Comparison of ENCODE assay signal across 1 cellular context in the genomic region with DNA sequence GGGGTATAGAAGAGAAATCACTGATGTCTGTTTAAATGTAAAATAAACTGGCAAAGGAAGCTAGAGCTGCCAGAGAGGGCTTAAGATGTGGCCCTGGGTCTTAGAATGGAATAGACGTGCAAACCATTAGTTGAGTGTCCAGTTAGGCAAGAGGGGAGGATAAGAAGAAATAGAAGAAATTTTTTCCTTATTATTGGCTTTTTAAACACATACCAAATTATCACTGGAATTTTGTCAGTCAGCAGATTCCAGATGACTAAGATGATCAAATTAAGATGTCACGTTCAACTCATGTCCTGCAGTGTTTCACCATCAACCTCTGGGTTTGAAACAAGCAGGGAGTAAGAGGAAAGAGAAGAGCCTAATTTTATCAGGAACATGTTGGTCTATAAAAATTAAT.
A peak's percentile ranks its signal among the peaks of the same experiment; 100 is the strongest.
TF ChIP-seq lines count a peak whose summit lies in the region.

No MANE protein-coding gene starts in this region.

TF ChIP-seq in HepG2, 621 proteins besides CTCF, POLR2A, EP300 and RAD21 (continued from another document):
- TF ChIP-seq, protein P1, sequence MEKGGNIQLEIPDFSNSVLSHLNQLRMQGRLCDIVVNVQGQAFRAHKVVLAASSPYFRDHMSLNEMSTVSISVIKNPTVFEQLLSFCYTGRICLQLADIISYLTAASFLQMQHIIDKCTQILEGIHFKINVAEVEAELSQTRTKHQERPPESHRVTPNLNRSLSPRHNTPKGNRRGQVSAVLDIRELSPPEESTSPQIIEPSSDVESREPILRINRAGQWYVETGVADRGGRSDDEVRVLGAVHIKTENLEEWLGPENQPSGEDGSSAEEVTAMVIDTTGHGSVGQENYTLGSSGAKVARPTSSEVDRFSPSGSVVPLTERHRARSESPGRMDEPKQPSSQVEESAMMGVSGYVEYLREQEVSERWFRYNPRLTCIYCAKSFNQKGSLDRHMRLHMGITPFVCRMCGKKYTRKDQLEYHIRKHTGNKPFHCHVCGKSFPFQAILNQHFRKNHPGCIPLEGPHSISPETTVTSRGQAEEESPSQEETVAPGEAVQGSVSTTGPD (CRISPR knock-in tag; IDR thresholded peaks at IDR 0.05): no peak
- TF ChIP-seq, protein P2, sequence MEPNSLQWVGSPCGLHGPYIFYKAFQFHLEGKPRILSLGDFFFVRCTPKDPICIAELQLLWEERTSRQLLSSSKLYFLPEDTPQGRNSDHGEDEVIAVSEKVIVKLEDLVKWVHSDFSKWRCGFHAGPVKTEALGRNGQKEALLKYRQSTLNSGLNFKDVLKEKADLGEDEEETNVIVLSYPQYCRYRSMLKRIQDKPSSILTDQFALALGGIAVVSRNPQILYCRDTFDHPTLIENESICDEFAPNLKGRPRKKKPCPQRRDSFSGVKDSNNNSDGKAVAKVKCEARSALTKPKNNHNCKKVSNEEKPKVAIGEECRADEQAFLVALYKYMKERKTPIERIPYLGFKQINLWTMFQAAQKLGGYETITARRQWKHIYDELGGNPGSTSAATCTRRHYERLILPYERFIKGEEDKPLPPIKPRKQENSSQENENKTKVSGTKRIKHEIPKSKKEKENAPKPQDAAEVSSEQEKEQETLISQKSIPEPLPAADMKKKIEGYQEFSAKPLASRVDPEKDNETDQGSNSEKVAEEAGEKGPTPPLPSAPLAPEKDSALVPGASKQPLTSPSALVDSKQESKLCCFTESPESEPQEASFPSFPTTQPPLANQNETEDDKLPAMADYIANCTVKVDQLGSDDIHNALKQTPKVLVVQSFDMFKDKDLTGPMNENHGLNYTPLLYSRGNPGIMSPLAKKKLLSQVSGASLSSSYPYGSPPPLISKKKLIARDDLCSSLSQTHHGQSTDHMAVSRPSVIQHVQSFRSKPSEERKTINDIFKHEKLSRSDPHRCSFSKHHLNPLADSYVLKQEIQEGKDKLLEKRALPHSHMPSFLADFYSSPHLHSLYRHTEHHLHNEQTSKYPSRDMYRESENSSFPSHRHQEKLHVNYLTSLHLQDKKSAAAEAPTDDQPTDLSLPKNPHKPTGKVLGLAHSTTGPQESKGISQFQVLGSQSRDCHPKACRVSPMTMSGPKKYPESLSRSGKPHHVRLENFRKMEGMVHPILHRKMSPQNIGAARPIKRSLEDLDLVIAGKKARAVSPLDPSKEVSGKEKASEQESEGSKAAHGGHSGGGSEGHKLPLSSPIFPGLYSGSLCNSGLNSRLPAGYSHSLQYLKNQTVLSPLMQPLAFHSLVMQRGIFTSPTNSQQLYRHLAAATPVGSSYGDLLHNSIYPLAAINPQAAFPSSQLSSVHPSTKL (CRISPR knock-in tag; IDR thresholded peaks at IDR 0.05): no peak
- no peak for TF ChIP-seq SYNCRIP (IDR thresholded peaks at IDR 0.05; ENCODE audit: insufficient read depth, low read depth, low read length)
- no peak for TF ChIP-seq ELF1 (CRISPR knock-in tag; IDR thresholded peaks at IDR 0.05)
- TF ChIP-seq ZNF33B (CRISPR knock-in tag; IDR thresholded peaks at IDR 0.05): no peak
- TF ChIP-seq MAFF (IDR thresholded peaks at IDR 0.05; ENCODE audit: low read depth, low read length): 0 out of 2 replicates have a peak, but pooled peaks have one; percentile 20
- no peak for TF ChIP-seq POGZ (CRISPR knock-in tag; IDR thresholded peaks at IDR 0.05)
- no peak for TF ChIP-seq KDM1A (CRISPR knock-in tag; IDR thresholded peaks at IDR 0.05)
- no peak for TF ChIP-seq ZNF790 (CRISPR knock-in tag; IDR thresholded peaks at IDR 0.05; ENCODE audit: borderline replicate concordance)
